Comparison of ENCODE assay signal across 20 cellular contexts in the genomic region with DNA sequence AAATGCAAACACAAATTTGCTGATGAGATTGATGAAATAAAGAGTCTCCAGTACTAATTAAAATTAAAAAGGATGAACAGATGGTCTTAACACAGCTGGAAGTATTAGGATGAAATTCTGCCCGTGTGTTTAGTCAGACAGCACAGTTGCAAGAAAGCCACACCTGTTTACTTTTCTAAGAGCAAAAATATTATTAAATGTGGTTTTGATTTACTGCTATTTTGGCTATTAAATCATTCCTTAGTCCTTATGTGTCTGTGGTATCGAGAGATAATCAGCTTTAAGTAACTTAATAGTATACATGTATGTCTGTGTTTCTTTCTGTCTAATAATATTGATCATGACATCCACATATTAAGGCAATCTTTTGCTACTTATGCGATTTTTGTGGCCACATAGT.
"Had no signal": no experiment of that assay in that cellular context is flagged by ENCODE, and none has a peak within 500 bp of the region (broad histone marks: within the 10 kb centered on the region; RNA-seq: fewer than 3 reads in every experiment).

No MANE protein-coding gene starts in this region.

- H3K27me3 ChIP-seq: dorsolateral prefrontal cortex, heart right ventricle, right lobe of liver, spleen, tibial artery, upper lobe of left lung, vagina had no signal

- H3K27ac ChIP-seq: dorsolateral prefrontal cortex, heart right ventricle, psoas muscle, right lobe of liver, spleen, tibial artery, upper lobe of left lung, vagina had no signal

- H3K27ac Mint-ChIP-seq: naive thymus-derived CD4-positive, alpha-beta T cell; nephron progenitor cell; stimulated activated memory B cell treated with anti-CD40 and anti-IgM and Interleukin-4, amounts not matched to agents 10 μg/mL and 1 μg/mL and 100 μg/mL, for 72 hours; stimulated activated naive CD8-positive, alpha-beta T cell treated with anti-CD3 and anti-CD28 coated beads, Interleukin-15, Interleukin-2, amounts not matched to agents 100 ng/mL and 50 ng/mL, for 24 hours had no signal

- H3K9me3 Mint-ChIP-seq: stimulated activated naive CD8-positive, alpha-beta T cell treated with anti-CD3 and anti-CD28 coated beads, Interleukin-15, Interleukin-2, amounts not matched to agents 100 ng/mL and 50 ng/mL, for 24 hours had no signal

- H3K36me3 ChIP-seq: heart right ventricle, right lobe of liver, spleen, tibial artery, upper lobe of left lung, vagina had no signal

- H3K27me3 Mint-ChIP-seq: stimulated activated memory B cell treated with anti-CD40 and anti-IgM and Interleukin-4, amounts not matched to agents 10 μg/mL and 1 μg/mL and 100 μg/mL, for 72 hours had no signal

- H3K4me1 ChIP-seq: heart right ventricle, psoas muscle, right lobe of liver, spleen, upper lobe of left lung, vagina had no signal

- H3K4me3 ChIP-seq: dorsolateral prefrontal cortex, heart right ventricle, psoas muscle, right lobe of liver, spleen, tibial artery, upper lobe of left lung, vagina had no signal

- DNase-seq: dorsolateral prefrontal cortex; effector CD8-positive, alpha-beta T cell; heart right ventricle; hypothalamus; islet precursor cell; mammary epithelial cell; naive thymus-derived CD4-positive, alpha-beta T cell; nephron progenitor cell; psoas muscle; retina; right lobe of liver; spleen; stimulated activated CD4-positive, alpha-beta T cell treated with anti-CD3 and anti-CD28 coated beads, Interleukin-15, amount 100 ng/mL, for 24 hours; stimulated activated CD4-positive, alpha-beta T cell treated with anti-CD3 and anti-CD28 coated beads, Interleukin-1b, Interleukin-23, amount 100 ng/mL, for 48 hours; stimulated activated CD4-positive, alpha-beta T cell treated with anti-CD3 and anti-CD28 coated beads, Interleukin-4, amount 100 ng/mL, for 24 hours; tibial artery; upper lobe of left lung had no signal

- H3K4me3 Mint-ChIP-seq: naive thymus-derived CD4-positive, alpha-beta T cell; nephron progenitor cell; stimulated activated memory B cell treated with anti-CD40 and anti-IgM and Interleukin-4, amounts not matched to agents 10 μg/mL and 1 μg/mL and 100 μg/mL, for 72 hours; stimulated activated naive CD8-positive, alpha-beta T cell treated with anti-CD3 and anti-CD28 coated beads, Interleukin-15, Interleukin-2, amounts not matched to agents 100 ng/mL and 50 ng/mL, for 24 hours had no signal

- H3K9me3 ChIP-seq: right lobe of liver, vagina had no signal

- H3K4me1 Mint-ChIP-seq: naive thymus-derived CD4-positive, alpha-beta T cell; stimulated activated memory B cell treated with anti-CD40 and anti-IgM and Interleukin-4, amounts not matched to agents 10 μg/mL and 1 μg/mL and 100 μg/mL, for 72 hours had no signal

- H3K36me3 Mint-ChIP-seq: naive thymus-derived CD4-positive, alpha-beta T cell; stimulated activated memory B cell treated with anti-CD40 and anti-IgM and Interleukin-4, amounts not matched to agents 10 μg/mL and 1 μg/mL and 100 μg/mL, for 72 hours had no signal
